ENCODE assay signal across 1 cellular context in the genomic region with DNA sequence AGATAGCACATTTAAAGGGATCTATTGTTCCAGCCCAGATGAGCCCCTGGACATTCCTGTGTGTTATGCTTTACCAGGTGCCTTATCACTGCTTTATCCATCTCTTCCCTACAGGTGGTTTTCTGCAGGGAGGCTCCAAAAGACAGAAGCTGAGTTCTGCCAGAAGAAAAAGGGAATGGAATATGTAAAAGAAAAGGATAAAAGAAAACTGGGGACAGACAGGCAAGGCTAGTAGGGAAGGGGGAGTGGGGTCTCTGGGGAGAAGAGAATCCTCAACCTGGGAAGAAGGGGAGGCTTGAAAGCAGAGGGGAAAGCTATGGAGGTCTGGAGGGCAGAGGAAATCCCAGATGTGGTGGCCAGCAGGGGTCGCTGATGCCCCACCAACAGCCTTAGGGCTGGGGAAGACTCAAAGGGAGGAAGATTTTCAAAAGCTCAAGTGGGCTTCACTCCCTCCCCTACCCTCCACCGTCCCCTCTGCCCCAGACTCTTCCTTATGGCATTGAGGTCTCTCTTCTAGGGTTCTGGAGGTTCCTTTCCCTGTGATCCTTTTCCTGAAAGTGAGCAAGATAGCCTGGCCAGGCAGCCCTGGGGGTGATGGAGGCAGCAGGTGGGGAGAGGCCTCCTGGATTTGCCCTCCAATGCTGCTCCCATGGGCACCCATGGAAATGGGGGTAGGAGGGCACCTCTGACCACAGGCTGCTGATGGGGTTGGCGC.
TF ChIP-seq lines count a peak whose summit lies in the region.

No MANE protein-coding gene starts in this region.

TF ChIP-seq in HEK293, 187 proteins besides CTCF, POLR2A, EP300 and RAD21 (continued from another document):
- TF ChIP-seq, protein P1, sequence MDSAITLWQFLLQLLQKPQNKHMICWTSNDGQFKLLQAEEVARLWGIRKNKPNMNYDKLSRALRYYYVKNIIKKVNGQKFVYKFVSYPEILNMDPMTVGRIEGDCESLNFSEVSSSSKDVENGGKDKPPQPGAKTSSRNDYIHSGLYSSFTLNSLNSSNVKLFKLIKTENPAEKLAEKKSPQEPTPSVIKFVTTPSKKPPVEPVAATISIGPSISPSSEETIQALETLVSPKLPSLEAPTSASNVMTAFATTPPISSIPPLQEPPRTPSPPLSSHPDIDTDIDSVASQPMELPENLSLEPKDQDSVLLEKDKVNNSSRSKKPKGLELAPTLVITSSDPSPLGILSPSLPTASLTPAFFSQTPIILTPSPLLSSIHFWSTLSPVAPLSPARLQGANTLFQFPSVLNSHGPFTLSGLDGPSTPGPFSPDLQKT (IDR thresholded peaks at IDR 0.05; ENCODE audit: borderline replicate concordance, low read depth, low read length): no peak
- TF ChIP-seq, protein P2, sequence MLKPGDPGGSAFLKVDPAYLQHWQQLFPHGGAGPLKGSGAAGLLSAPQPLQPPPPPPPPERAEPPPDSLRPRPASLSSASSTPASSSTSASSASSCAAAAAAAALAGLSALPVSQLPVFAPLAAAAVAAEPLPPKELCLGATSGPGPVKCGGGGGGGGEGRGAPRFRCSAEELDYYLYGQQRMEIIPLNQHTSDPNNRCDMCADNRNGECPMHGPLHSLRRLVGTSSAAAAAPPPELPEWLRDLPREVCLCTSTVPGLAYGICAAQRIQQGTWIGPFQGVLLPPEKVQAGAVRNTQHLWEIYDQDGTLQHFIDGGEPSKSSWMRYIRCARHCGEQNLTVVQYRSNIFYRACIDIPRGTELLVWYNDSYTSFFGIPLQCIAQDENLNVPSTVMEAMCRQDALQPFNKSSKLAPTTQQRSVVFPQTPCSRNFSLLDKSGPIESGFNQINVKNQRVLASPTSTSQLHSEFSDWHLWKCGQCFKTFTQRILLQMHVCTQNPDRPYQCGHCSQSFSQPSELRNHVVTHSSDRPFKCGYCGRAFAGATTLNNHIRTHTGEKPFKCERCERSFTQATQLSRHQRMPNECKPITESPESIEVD (tag by site-specific recombination; IDR thresholded peaks at IDR 0.05): no peak
- TF ChIP-seq ZNF266 (tag by site-specific recombination; IDR thresholded peaks at IDR 0.05; ENCODE audit: low read depth): no peak
- no peak for TF ChIP-seq ZNF292 (tag by site-specific recombination; IDR thresholded peaks at IDR 0.05; ENCODE audit: borderline replicate concordance, low read depth)
- TF ChIP-seq ZNF341 (tag by site-specific recombination; IDR thresholded peaks at IDR 0.05; ENCODE audit: low read depth): peak; percentile 64
- TF ChIP-seq, protein P3, sequence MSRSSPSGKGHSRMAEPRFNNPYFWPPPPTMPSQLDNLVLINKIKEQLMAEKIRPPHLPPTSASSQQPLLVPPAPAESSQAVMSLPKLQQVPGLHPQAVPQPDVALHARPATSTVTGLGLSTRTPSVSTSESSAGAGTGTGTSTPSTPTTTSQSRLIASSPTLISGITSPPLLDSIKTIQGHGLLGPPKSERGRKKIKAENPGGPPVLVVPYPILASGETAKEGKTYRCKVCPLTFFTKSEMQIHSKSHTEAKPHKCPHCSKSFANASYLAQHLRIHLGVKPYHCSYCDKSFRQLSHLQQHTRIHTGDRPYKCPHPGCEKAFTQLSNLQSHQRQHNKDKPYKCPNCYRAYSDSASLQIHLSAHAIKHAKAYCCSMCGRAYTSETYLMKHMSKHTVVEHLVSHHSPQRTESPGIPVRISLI (tag by site-specific recombination; IDR thresholded peaks at IDR 0.05): no peak
- no peak for TF ChIP-seq ZNF768 (tag by site-specific recombination; IDR thresholded peaks at IDR 0.05)
- no peak for TF ChIP-seq GFI1B (tag by site-specific recombination; IDR thresholded peaks at IDR 0.05)
- TF ChIP-seq ZNF521 (tag by site-specific recombination; IDR thresholded peaks at IDR 0.05): no peak
- TF ChIP-seq KLF8 (tag by site-specific recombination; IDR thresholded peaks at IDR 0.05): no peak
- no peak for TF ChIP-seq ZBTB8A (tag by site-specific recombination; IDR thresholded peaks at IDR 0.05)
- no peak for TF ChIP-seq HOXA7 (CRISPR knock-in tag; IDR thresholded peaks at IDR 0.05; ENCODE audit: borderline replicate concordance)
- no peak for TF ChIP-seq ZNF354C (tag by site-specific recombination; IDR thresholded peaks at IDR 0.05; ENCODE audit: borderline replicate concordance, low read depth)
- TF ChIP-seq ZNF214 (tag by site-specific recombination; IDR thresholded peaks at IDR 0.05; ENCODE audit: borderline replicate concordance): no peak
- no peak for TF ChIP-seq ZNF426 (tag by site-specific recombination; IDR thresholded peaks at IDR 0.05)
- peak; percentile 95 for TF ChIP-seq SCRT2 (tag by site-specific recombination; IDR thresholded peaks at IDR 0.05)
- no peak for TF ChIP-seq YY1 (tag by site-specific recombination; IDR thresholded peaks at IDR 0.05)
- TF ChIP-seq, protein P4, sequence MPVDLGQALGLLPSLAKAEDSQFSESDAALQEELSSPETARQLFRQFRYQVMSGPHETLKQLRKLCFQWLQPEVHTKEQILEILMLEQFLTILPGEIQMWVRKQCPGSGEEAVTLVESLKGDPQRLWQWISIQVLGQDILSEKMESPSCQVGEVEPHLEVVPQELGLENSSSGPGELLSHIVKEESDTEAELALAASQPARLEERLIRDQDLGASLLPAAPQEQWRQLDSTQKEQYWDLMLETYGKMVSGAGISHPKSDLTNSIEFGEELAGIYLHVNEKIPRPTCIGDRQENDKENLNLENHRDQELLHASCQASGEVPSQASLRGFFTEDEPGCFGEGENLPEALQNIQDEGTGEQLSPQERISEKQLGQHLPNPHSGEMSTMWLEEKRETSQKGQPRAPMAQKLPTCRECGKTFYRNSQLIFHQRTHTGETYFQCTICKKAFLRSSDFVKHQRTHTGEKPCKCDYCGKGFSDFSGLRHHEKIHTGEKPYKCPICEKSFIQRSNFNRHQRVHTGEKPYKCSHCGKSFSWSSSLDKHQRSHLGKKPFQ (tag by site-specific recombination; IDR thresholded peaks at IDR 0.05): no peak
- TF ChIP-seq ZNF837 (tag by site-specific recombination; IDR thresholded peaks at IDR 0.05): no peak
- no peak for TF ChIP-seq ZSCAN30 (tag by site-specific recombination; IDR thresholded peaks at IDR 0.05)
- TF ChIP-seq ZNF610 (tag by site-specific recombination; IDR thresholded peaks at IDR 0.05; ENCODE audit: borderline replicate concordance): no peak
- TF ChIP-seq, protein P5, sequence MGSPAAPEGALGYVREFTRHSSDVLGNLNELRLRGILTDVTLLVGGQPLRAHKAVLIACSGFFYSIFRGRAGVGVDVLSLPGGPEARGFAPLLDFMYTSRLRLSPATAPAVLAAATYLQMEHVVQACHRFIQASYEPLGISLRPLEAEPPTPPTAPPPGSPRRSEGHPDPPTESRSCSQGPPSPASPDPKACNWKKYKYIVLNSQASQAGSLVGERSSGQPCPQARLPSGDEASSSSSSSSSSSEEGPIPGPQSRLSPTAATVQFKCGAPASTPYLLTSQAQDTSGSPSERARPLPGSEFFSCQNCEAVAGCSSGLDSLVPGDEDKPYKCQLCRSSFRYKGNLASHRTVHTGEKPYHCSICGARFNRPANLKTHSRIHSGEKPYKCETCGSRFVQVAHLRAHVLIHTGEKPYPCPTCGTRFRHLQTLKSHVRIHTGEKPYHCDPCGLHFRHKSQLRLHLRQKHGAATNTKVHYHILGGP (tag by site-specific recombination; IDR thresholded peaks at IDR 0.05): no peak
- no peak for TF ChIP-seq ZNF843 (tag by site-specific recombination; IDR thresholded peaks at IDR 0.05)
- TF ChIP-seq, protein P6, sequence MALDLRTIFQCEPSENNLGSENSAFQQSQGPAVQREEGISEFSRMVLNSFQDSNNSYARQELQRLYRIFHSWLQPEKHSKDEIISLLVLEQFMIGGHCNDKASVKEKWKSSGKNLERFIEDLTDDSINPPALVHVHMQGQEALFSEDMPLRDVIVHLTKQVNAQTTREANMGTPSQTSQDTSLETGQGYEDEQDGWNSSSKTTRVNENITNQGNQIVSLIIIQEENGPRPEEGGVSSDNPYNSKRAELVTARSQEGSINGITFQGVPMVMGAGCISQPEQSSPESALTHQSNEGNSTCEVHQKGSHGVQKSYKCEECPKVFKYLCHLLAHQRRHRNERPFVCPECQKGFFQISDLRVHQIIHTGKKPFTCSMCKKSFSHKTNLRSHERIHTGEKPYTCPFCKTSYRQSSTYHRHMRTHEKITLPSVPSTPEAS (tag by site-specific recombination; IDR thresholded peaks at IDR 0.05): no peak
- TF ChIP-seq SP7 (tag by site-specific recombination; IDR thresholded peaks at IDR 0.05): no peak
- TF ChIP-seq, protein P7, sequence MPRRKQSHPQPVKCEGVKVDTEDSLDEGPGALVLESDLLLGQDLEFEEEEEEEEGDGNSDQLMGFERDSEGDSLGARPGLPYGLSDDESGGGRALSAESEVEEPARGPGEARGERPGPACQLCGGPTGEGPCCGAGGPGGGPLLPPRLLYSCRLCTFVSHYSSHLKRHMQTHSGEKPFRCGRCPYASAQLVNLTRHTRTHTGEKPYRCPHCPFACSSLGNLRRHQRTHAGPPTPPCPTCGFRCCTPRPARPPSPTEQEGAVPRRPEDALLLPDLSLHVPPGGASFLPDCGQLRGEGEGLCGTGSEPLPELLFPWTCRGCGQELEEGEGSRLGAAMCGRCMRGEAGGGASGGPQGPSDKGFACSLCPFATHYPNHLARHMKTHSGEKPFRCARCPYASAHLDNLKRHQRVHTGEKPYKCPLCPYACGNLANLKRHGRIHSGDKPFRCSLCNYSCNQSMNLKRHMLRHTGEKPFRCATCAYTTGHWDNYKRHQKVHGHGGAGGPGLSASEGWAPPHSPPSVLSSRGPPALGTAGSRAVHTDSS (tag by site-specific recombination; IDR thresholded peaks at IDR 0.05): peak; percentile 71
TF ChIP-seq in HEK293: peak in this region for 6.
